In the genomic region with DNA sequence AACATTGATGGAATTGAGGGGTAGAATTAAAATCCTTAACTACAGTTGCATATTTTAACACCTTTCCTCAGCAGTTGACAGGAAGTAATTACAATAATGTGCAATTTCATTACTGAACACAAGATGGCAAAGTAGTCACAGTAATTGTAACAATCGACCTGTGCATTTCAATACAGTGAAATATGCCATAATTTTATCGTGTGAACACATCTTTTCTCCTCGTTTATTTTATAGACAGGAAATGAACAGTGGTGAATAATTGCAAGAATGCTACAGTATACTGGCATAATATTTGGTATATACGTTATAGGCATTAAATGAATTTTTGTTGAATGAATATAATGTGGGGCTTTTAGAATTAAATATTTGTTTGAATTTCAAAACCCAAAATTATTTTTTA, we compare ENCODE assay signal across 8 cellular contexts. TPM values are rescaled to one million over a fixed set of nuclear protein-coding genes. Genes with fewer than 3 reads are reported as not detected.
DNase-seq lines count a peak whose midpoint lies in the region; TF ChIP-seq lines count a peak whose summit lies in the region.

No MANE protein-coding gene starts in this region.

- H3K36me3 Mint-ChIP-seq in HFFc6 (ENCODE audit: low read depth), result no peaks in the 10 kb centered on the region

- no peak overlapping the region for H3K27ac ChIP-seq in esophagus squamous epithelium
- H3K27ac ChIP-seq in ovary, result no peak overlapping the region

- no peak overlapping the region for H3K4me3 ChIP-seq in esophagus squamous epithelium
- H3K4me3 ChIP-seq in ovary, result no peak overlapping the region

- H3K27me3 ChIP-seq in esophagus squamous epithelium, result no peaks in the 10 kb centered on the region
- H3K27me3 ChIP-seq in ovary, result no peaks in the 10 kb centered on the region

- intact Hi-C loops in esophagus squamous epithelium (cut with DNase I) (loop anchor here (5.0 kb wide), 1 partner anchor 333 kb away; no protein-coding TSS in a partner anchor), ovary (cut with DNase I) (loop anchor here in 1 of 4 donors (10.0 kb wide), 1 partner anchor 340 kb away; a partner anchor contains a TSS)

- no peak for TF ChIP-seq POLR2A in esophagus squamous epithelium (IDR thresholded peaks at IDR 0.05)
- TF ChIP-seq POLR2A in ovary (IDR thresholded peaks at IDR 0.05), result no peak

- H3K36me3 ChIP-seq in esophagus squamous epithelium (no peaks in the 10 kb centered on the region), ovary (no peaks in the 10 kb centered on the region)

- H3K9me3 ChIP-seq in esophagus squamous epithelium, result no peaks in the 10 kb centered on the region
- H3K9me3 ChIP-seq in ovary, result no peaks in the 10 kb centered on the region

- H3K4me1 ChIP-seq in esophagus squamous epithelium (peaks cover 0 to 3% (median 0%) of the 10 kb centered on the region in 3 donors), ovary (ENCODE audit: insufficient read depth) (no peaks in the 10 kb centered on the region)

- DNase-seq in ACHN (peak; percentile 53), HFFc6 (peak; percentile 53), M059J (ENCODE audit: low read depth) (peak; percentile 58), SHP77 treated with DMSO at 0.1 percent for 48 hours (lab: John Stamatoyannopoulos, UW) (peak; percentile 51), esophagus squamous epithelium (lab: John Stamatoyannopoulos, UW) (no peak), ovary (no peak), ecto neural progenitor cell (ENCODE audit: low spot score) (no peak)

- 4 to 6% methylated on average over 4 of the region's 4 CpGs for WGBS in esophagus squamous epithelium, 2 donors
- WGBS in ovary, 3 donors, result 6 to 7% (median 6%) methylated on average over 4 of the region's 4 CpGs

- H3K27me3 Mint-ChIP-seq in HFFc6 (ENCODE audit: insufficient read depth), result 0 out of 2 replicates have a peak, but pooled peaks cover 1% of the 10 kb centered on the region

- in situ Hi-C loops in ACHN (cut with HindIII; ENCODE audit: low pct_ligation_motif_present, low pct_unique_long_range_greater_than_20kb, low sequenced_read_pairs), result no loop called here

- no peaks in the 10 kb centered on the region for H3K9me3 Mint-ChIP-seq in HFFc6

- peaks cover 41% of the 10 kb centered on the region for H3K4me1 Mint-ChIP-seq in HFFc6 (ENCODE audit: low read depth)

- no peak overlapping the region for H3K4me3 Mint-ChIP-seq in HFFc6

- no peak overlapping the region for H3K27ac Mint-ChIP-seq in HFFc6

- no peak for TF ChIP-seq EP300 in ovary (IDR thresholded peaks at IDR 0.05)

- peak; percentile 59 for TF ChIP-seq CTCF in GM12873 (IDR thresholded peaks at IDR 0.05; ENCODE audit: insufficient read depth, low read depth, low read length, missing control alignments)
- peak; percentile 89 for TF ChIP-seq CTCF in HFFc6 (IDR thresholded peaks at IDR 0.05)
- TF ChIP-seq CTCF in esophagus squamous epithelium (IDR thresholded peaks at IDR 0.05), result peak; percentile 51 to 81 (median 68)
- TF ChIP-seq CTCF in ovary (IDR thresholded peaks at IDR 0.05), result peak in 2 of 3 donors; percentile 29 to 55

RNA-seq across cellular contexts. Expression of a gene that starts 25.0 kb away (rescaled TPM):
- 10 to 100 TPM; 11.6 to 18.6 (median 16.2) TPM for total RNA-seq in HFFc6 (2021; fragmentation: NEBNext Ultra II Directional; extraction: Animal tissue kit (Norgen Biotek cat#: 25700))
- 11.1 and 28.9 TPM in 2 replicates for total RNA-seq in M059J (2014; rRNA removed; shearing (Covaris generic))
- total RNA-seq in esophagus squamous epithelium (10 to 100 TPM in 2 of 4 donors, 1 to 10 TPM in 2; 9.2 to 32.7 (median 14.2) TPM), ovary (10 to 100 TPM in 2 of 7 donors, 1 to 10 TPM in 5; 2.0 to 12.2 (median 9.1) TPM)
- polyA plus RNA-seq in ovary, result 1 to 10 TPM; 3.8 to 4.8 TPM

RNA-seq across cellular contexts. Expression of a gene that starts 31.4 kb away (rescaled TPM):
- not detected for total RNA-seq in HFFc6 (2021; fragmentation: NEBNext Ultra II Directional; extraction: Animal tissue kit (Norgen Biotek cat#: 25700))
- total RNA-seq in M059J (2014; rRNA removed; shearing (Covaris generic)), result not detected in 2 replicates
- total RNA-seq in esophagus squamous epithelium (1 to 10 TPM in 1 of 4 donors, not detected in 3; 1.1 TPM), ovary (under 1 TPM in 3 of 7 donors, not detected in 4; 0.22 to 0.40 (median 0.23) TPM)
- polyA plus RNA-seq in ovary, result under 1 TPM; 0.24 to 0.40 TPM

Comparison
In these comparisons a context has a peak if more than half of its experiments do, and no peak if none do; other contexts are left out.
1. DNase-seq: peak in ACHN (single experiment), HFFc6 (single experiment), M059J (single experiment) and SHP77 treated with DMSO at 0.1 percent for 48 hours (single experiment); none in esophagus squamous epithelium (single experiment), ovary (0 of 5) and ecto neural progenitor cell (single experiment).
2. Peak in every context shown above with its lines, with median percentiles within 50 percentile points of each other: CTCF ChIP-seq.